ENCODE assay signal across 8 cellular contexts in the genomic region with DNA sequence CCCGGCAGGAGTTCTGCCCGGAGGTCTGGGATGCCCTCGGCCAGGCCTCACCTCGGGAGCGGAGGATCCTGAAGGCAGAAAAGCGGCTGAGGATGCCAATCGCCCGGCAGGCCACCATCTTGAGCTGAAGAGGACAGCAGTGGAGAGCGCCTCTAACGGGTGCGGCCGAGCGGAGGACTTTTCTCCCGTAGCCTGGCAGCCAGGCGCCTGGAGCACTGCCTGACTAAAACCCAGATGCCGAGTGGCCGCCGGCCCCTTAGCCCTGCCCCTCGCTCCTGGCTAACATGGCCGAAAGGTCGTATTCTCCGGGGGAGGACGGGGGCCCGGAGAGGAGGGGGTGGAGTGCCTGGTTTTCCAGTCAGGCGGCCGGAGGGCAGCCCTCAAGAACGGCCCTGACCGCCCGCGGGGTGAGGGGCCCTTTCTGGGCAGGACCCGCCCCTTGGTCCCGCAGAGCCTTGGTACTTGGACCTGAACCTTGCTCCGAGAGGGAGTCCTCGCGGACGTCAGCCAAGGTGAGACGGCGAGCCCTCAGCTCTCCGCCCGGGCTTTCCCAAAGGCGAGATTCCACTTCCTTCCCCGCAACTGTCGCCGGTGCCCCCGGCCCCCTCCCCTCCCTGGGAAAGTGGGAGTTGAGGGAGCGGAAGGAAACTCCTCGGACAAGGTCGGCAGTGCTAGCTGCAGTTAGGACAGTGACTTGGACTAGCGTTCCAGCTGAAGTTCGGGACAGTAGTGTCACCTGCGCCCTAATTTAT. TPM values are rescaled to one million over a fixed set of nuclear protein-coding genes. Genes with fewer than 3 reads are reported as not detected.
DNase-seq lines count a peak whose midpoint lies in the region; ATAC-seq and TF ChIP-seq lines count a peak whose summit lies in the region.

A gene (minus strand): TSS at position 154 of the 752 bp plus-strand sequence. CDS start 36 bp downstream, at position 118.
A gene (plus strand): TSS at position 461 of the 752 bp plus-strand sequence. CDS start 9,316 bp downstream, outside the sequence.

- peaks cover 2% of the 10 kb centered on the region for H3K36me3 Mint-ChIP-seq in activated naive CD4-positive, alpha-beta T cell treated with anti-CD3 and anti-CD28 coated beads, Interleukin-2, amount 50 U/mL, for 24 hours

- peak within 1 kb of the TSS; percentile 100 for H3K27ac Mint-ChIP-seq in activated naive CD4-positive, alpha-beta T cell treated with anti-CD3 and anti-CD28 coated beads, Interleukin-2, amount 50 U/mL, for 24 hours

- no peaks in the 10 kb centered on the region for H3K27me3 ChIP-seq in osteoblast (ENCODE audit: insufficient read depth, low read length)
- H3K27me3 ChIP-seq in thoracic aorta (replicated peaks; ENCODE audit: insufficient read depth): no peaks in the 10 kb centered on the region

- no peaks in the 10 kb centered on the region for H3K9me3 Mint-ChIP-seq in activated naive CD4-positive, alpha-beta T cell treated with anti-CD3 and anti-CD28 coated beads, Interleukin-2, amount 50 U/mL, for 24 hours

- peak; percentile 77 for TF ChIP-seq POLR2A in NB4 (IDR thresholded peaks at IDR 0.05; ENCODE audit: extremely low read depth, insufficient read length)

- no peaks in the 10 kb centered on the region for H3K27me3 Mint-ChIP-seq in activated naive CD4-positive, alpha-beta T cell treated with anti-CD3 and anti-CD28 coated beads, Interleukin-2, amount 50 U/mL, for 24 hours

- H3K79me2 ChIP-seq in osteoblast (ENCODE audit: insufficient read depth, low read length): peaks cover 99% of the 10 kb centered on the region

- H4K20me1 ChIP-seq in osteoblast (ENCODE audit: insufficient read depth, low read length): peaks cover 36% of the 10 kb centered on the region

- H3K27ac ChIP-seq in osteoblast (ENCODE audit: low read depth, low read length) (peak within 1 kb of the TSS; percentile 96), thoracic aorta (peak within 1 kb of the TSS; percentile 82 to 97)

- ATAC-seq in SK-N-SH treated with all-trans-retinoic acid at 6 μM for 48 hours (peak; percentile 93), thoracic aorta (ENCODE audit: insufficient number of reproducible peaks, low FRiP score, low read depth) (peak; percentile 81)

- H3K4me3 ChIP-seq in GM08714 (ENCODE audit: low read length) (peak within 1 kb of the TSS; percentile 85), HFF-Myc (replicated peaks; ENCODE audit: low read depth, low read length) (peak within 1 kb of the TSS; percentile 85), NB4 (ENCODE audit: low read depth, low read length) (peak within 1 kb of the TSS; percentile 84), osteoblast (ENCODE audit: insufficient read depth, low read length) (peak within 1 kb of the TSS; percentile 97), thoracic aorta (peak within 1 kb of the TSS; percentile 86)

- H3K4me3 Mint-ChIP-seq in activated naive CD4-positive, alpha-beta T cell treated with anti-CD3 and anti-CD28 coated beads, Interleukin-2, amount 50 U/mL, for 24 hours: peak within 1 kb of the TSS; percentile 100

- H3K4me1 ChIP-seq in osteoblast (ENCODE audit: insufficient read depth, low read length) (peaks cover 44% of the 10 kb centered on the region), thoracic aorta (ENCODE audit: control insufficient read depth in 1 of 2, low read depth in 2 of 2) (peaks cover 28 to 43% of the 10 kb centered on the region in 2 donors)

- TF ChIP-seq CTCF in HFF-Myc (IDR thresholded peaks at IDR 0.05; ENCODE audit: low read depth, low read length, missing control alignments) (no peak), NB4 (IDR thresholded peaks at IDR 0.05; ENCODE audit: low read depth, low read length) (peak; percentile 21), osteoblast (IDR thresholded peaks at IDR 0.05; ENCODE audit: extremely low read depth, low read depth, low read length) (no peak), thoracic aorta (IDR thresholded peaks at IDR 0.05) (peak; percentile 43)

- peak within 1 kb of the TSS; percentile 92 for H2AFZ ChIP-seq in osteoblast (ENCODE audit: low read length)

- H3K9me3 ChIP-seq in osteoblast (ENCODE audit: low read depth, low read length): no peaks in the 10 kb centered on the region
- H3K9me3 ChIP-seq in thoracic aorta: no peaks in the 10 kb centered on the region

- peak within 1 kb of the TSS; percentile 94 for H3K4me2 ChIP-seq in osteoblast (ENCODE audit: insufficient read depth, low read length)

- H3K4me1 Mint-ChIP-seq in activated naive CD4-positive, alpha-beta T cell treated with anti-CD3 and anti-CD28 coated beads, Interleukin-2, amount 50 U/mL, for 24 hours: peaks cover 58% of the 10 kb centered on the region

- DNase-seq in HFF-Myc (ENCODE audit: extremely low read depth, low read depth) (peak; percentile 70), NB4 (ENCODE audit: low read depth) (peak; percentile 98), glomerular visceral epithelial cell (ENCODE audit: extremely low spot score) (peak; percentile 94), osteoblast (ENCODE audit: insufficient read length, low spot score, missing footprints) (peak; percentile 91), thoracic aorta (ENCODE audit: low spot score) (peak; percentile 41)

- H3K36me3 ChIP-seq in osteoblast (ENCODE audit: insufficient read depth, low read length) (no peaks in the 10 kb centered on the region), thoracic aorta (no peaks in the 10 kb centered on the region)

TF ChIP-seq in SK-N-SH treated with all-trans-retinoic acid at 6 μM for 48 hours, 23 proteins besides CTCF, POLR2A, EP300 and RAD21:
- TF ChIP-seq SNAI2 (CRISPR knock-in tag; IDR thresholded peaks at IDR 0.05) (no peak), ZFP30 (CRISPR knock-in tag; IDR thresholded peaks at IDR 0.05) (no peak), ZNF70 (CRISPR knock-in tag; IDR thresholded peaks at IDR 0.05) (0 out of 2 replicates have a peak, but pooled peaks have one; percentile 58), GLIS3 (CRISPR knock-in tag; IDR thresholded peaks at IDR 0.05) (peak; percentile 40; the same call in 1 of the 2 replicates), OSR1 (CRISPR knock-in tag; IDR thresholded peaks at IDR 0.05) (no peak)
- TF ChIP-seq, protein P1, sequence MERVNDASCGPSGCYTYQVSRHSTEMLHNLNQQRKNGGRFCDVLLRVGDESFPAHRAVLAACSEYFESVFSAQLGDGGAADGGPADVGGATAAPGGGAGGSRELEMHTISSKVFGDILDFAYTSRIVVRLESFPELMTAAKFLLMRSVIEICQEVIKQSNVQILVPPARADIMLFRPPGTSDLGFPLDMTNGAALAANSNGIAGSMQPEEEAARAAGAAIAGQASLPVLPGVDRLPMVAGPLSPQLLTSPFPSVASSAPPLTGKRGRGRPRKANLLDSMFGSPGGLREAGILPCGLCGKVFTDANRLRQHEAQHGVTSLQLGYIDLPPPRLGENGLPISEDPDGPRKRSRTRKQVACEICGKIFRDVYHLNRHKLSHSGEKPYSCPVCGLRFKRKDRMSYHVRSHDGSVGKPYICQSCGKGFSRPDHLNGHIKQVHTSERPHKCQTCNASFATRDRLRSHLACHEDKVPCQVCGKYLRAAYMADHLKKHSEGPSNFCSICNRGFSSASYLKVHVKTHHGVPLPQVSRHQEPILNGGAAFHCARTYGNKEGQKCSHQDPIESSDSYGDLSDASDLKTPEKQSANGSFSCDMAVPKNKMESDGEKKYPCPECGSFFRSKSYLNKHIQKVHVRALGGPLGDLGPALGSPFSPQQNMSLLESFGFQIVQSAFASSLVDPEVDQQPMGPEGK (CRISPR knock-in tag; IDR thresholded peaks at IDR 0.05; ENCODE audit: borderline replicate concordance): peak; percentile 60; the same call in 1 of the 2 replicates
- TF ChIP-seq, protein P2, sequence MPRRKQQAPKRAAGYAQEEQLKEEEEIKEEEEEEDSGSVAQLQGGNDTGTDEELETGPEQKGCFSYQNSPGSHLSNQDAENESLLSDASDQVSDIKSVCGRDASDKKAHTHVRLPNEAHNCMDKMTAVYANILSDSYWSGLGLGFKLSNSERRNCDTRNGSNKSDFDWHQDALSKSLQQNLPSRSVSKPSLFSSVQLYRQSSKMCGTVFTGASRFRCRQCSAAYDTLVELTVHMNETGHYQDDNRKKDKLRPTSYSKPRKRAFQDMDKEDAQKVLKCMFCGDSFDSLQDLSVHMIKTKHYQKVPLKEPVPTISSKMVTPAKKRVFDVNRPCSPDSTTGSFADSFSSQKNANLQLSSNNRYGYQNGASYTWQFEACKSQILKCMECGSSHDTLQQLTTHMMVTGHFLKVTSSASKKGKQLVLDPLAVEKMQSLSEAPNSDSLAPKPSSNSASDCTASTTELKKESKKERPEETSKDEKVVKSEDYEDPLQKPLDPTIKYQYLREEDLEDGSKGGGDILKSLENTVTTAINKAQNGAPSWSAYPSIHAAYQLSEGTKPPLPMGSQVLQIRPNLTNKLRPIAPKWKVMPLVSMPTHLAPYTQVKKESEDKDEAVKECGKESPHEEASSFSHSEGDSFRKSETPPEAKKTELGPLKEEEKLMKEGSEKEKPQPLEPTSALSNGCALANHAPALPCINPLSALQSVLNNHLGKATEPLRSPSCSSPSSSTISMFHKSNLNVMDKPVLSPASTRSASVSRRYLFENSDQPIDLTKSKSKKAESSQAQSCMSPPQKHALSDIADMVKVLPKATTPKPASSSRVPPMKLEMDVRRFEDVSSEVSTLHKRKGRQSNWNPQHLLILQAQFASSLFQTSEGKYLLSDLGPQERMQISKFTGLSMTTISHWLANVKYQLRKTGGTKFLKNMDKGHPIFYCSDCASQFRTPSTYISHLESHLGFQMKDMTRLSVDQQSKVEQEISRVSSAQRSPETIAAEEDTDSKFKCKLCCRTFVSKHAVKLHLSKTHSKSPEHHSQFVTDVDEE (CRISPR knock-in tag; IDR thresholded peaks at IDR 0.05): peak; percentile 18; the same call in 1 of the 2 replicates
- TF ChIP-seq, protein P3, sequence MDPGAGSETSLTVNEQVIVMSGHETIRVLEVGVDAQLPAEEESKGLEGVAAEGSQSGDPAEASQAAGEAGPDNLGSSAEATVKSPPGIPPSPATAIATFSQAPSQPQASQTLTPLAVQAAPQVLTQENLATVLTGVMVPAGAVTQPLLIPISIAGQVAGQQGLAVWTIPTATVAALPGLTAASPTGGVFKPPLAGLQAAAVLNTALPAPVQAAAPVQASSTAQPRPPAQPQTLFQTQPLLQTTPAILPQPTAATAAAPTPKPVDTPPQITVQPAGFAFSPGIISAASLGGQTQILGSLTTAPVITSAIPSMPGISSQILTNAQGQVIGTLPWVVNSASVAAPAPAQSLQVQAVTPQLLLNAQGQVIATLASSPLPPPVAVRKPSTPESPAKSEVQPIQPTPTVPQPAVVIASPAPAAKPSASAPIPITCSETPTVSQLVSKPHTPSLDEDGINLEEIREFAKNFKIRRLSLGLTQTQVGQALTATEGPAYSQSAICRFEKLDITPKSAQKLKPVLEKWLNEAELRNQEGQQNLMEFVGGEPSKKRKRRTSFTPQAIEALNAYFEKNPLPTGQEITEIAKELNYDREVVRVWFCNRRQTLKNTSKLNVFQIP (CRISPR knock-in tag; IDR thresholded peaks at IDR 0.05; ENCODE audit: borderline replicate concordance, low read depth): 0 out of 2 replicates have a peak, but pooled peaks have one; percentile 47

RNA-seq across cellular contexts. Expression of the first gene that starts in this region (rescaled TPM):
- total RNA-seq in osteoblast: 113 and 117 TPM in 2 replicates
- 10 to 100 TPM; 85.6 to 88.6 TPM for total RNA-seq in thoracic aorta

RNA-seq across cellular contexts. Expression of the second gene that starts in this region (rescaled TPM):
- total RNA-seq in osteoblast: 119 and 143 TPM in 2 replicates
- 10 to 100 TPM; 50.2 to 56.4 TPM for total RNA-seq in thoracic aorta

Comparison
In these comparisons a context has a peak if more than half of its experiments do, and no peak if none do; other contexts are left out.
1. Peak in every context shown above with its lines: DNase-seq, ATAC-seq, H3K4me3 ChIP-seq and H3K27ac ChIP-seq.
2. DNase-seq: peak in every context shown above with its lines; median percentile 98 in NB4; 94 in glomerular visceral epithelial cell; 91 in osteoblast; 70 in HFF-Myc; 41 in thoracic aorta.
3. CTCF ChIP-seq: peak in NB4 (single experiment) and thoracic aorta (single experiment); none in HFF-Myc (single experiment) and osteoblast (single experiment).